In genomic region chr11:128532571-128533091, GRCh38 we compare ENCODE assay signal across 14 cellular contexts. TPM values are rescaled to one million over a fixed set of nuclear protein-coding genes. Genes with fewer than 3 reads are reported as not detected.
DNase-seq lines count a peak whose midpoint lies in the region; ATAC-seq and TF ChIP-seq lines count a peak whose summit lies in the region.
"Had no signal": no experiment of that assay in that cellular context is flagged by ENCODE, and none has a peak within 500 bp of the region (broad histone marks: within the 10 kb centered on the region; RNA-seq: fewer than 3 reads in every experiment).

No MANE protein-coding gene starts in this region.

- H3K4me2 ChIP-seq in osteoblast (ENCODE audit: insufficient read depth, low read length) = no peak overlapping the region

- no peaks in the 10 kb centered on the region for H3K36me3 ChIP-seq in osteoblast (ENCODE audit: insufficient read depth, low read length)

- TF ChIP-seq CTCF in osteoblast (IDR thresholded peaks at IDR 0.05; ENCODE audit: extremely low read depth, low read depth, low read length) = no peak

- H3K4me3 ChIP-seq in osteoblast (ENCODE audit: insufficient read depth, low read length) = no peak overlapping the region

- no peaks in the 10 kb centered on the region for H3K27me3 ChIP-seq in osteoblast (ENCODE audit: insufficient read depth, low read length)

- H3K9me3 ChIP-seq in osteoblast (ENCODE audit: low read depth, low read length) = no peaks in the 10 kb centered on the region

- H4K20me1 ChIP-seq in osteoblast (ENCODE audit: insufficient read depth, low read length) = no peaks in the 10 kb centered on the region

- no peak overlapping the region for H2AFZ ChIP-seq in osteoblast (ENCODE audit: low read length)

- no peaks in the 10 kb centered on the region for H3K79me2 ChIP-seq in osteoblast (ENCODE audit: insufficient read depth, low read length)

- H3K27ac ChIP-seq in cingulate gyrus (ENCODE audit: low read depth, low read length) (peak overlapping the region; percentile 32), osteoblast (ENCODE audit: low read depth, low read length) (no peak overlapping the region)

- peaks cover 11% of the 10 kb centered on the region for H3K4me1 ChIP-seq in osteoblast (ENCODE audit: insufficient read depth, low read length)

- DNase-seq in COLO829 (ENCODE audit: low spot score) (peak; percentile 91), NCI-H1092 treated with DMSO at 0.1 percent for 48 hours (lab: John Stamatoyannopoulos, UW) (peak; percentile 73), left lobe of liver (ENCODE audit: low spot score) (no peak), SK-N-DZ (ENCODE audit: low spot score) (no peak), osteoblast (ENCODE audit: insufficient read length, low spot score, missing footprints) (no peak), NCI-H128 (lab: John Stamatoyannopoulos, UW; ENCODE audit: unreplicated experiment) (no peak)
- no peak for DNase-seq in activated naive CD4-positive, alpha-beta T cell treated with Interleukin-2 at 50 U/mL for 16 hours
- DNase-seq: ACHN; activated CD4-positive, alpha-beta memory T cell treated with anti-CD3 and anti-CD28 coated beads for 36 hours; activated T-cell treated with anti-CD3 and anti-CD28 coated beads, Interleukin-2, amount 50 U/mL, for 4 hours; CD4-positive, CD25-positive, alpha-beta regulatory T cell; NCI-H1694 treated with DMSO at 0.1 percent for 48 hours; NCI-H510A had no signal

- ATAC-seq in left lobe of liver = peak; percentile 50
- ATAC-seq: activated T-cell treated with anti-CD3 and anti-CD28 coated beads, Interleukin-2, amount 50 U/mL, for 4 hours had no signal

RNA-seq across cellular contexts. Expression of gene ETS1, which starts 54.7 kb away (rescaled TPM):
- total RNA-seq in left lobe of liver (20.2 TPM), osteoblast (64.2 and 67.3 TPM in 2 replicates)
- polyA plus RNA-seq in SK-N-DZ (2014; cell fraction: cytosol; rRNA removed) = not detected in 2 replicates
- polyA plus RNA-seq in SK-N-DZ (2014; cell fraction: nucleus; rRNA removed) = not detected in 2 replicates

Comparison
In these comparisons a context has a peak if more than half of its experiments do, and no peak if none do; other contexts are left out.
1. DNase-seq: peak in COLO829 (single experiment) and NCI-H1092 treated with DMSO at 0.1 percent for 48 hours (single experiment); none in left lobe of liver (single experiment), SK-N-DZ (single experiment), osteoblast (single experiment), activated naive CD4-positive, alpha-beta T cell treated with Interleukin-2 at 50 U/mL for 16 hours (single experiment) and NCI-H128 (single experiment).